ENCODE assay signal across 20 cellular contexts in genomic region chr4:128359422-128359821, GRCh38.
DNase-seq lines count a peak whose midpoint lies in the region; ATAC-seq, FAIRE-seq and TF ChIP-seq lines count a peak whose summit lies in the region.
"Had no signal": no experiment of that assay in that cellular context is flagged by ENCODE, and none has a peak within 500 bp of the region (broad histone marks: within the 10 kb centered on the region; RNA-seq: fewer than 3 reads in every experiment).

No MANE protein-coding gene starts in this region.

- H3K79me2 ChIP-seq in astrocyte (ENCODE audit: insufficient read depth, low read length), result no peaks in the 10 kb centered on the region
- H3K79me2 ChIP-seq in SK-N-SH (ENCODE audit: insufficient read depth), result no peaks in the 10 kb centered on the region

- H2AFZ ChIP-seq in astrocyte (ENCODE audit: low read depth, low read length) (no peak overlapping the region), SK-N-SH (ENCODE audit: low read depth) (no peak overlapping the region)

- peak overlapping the region; percentile 5 for H3K27ac Mint-ChIP-seq in activated T-cell treated with anti-CD3 and anti-CD28 coated beads, Interleukin-2, amount 50 U/mL, for 24 hours
- H3K27ac Mint-ChIP-seq in astrocyte (ENCODE audit: unreplicated experiment), result peak overlapping the region; percentile 90
- H3K27ac Mint-ChIP-seq: CD8-positive, alpha-beta memory T cell had no signal

- no peaks in the 10 kb centered on the region for H3K9me3 ChIP-seq in astrocyte (ENCODE audit: insufficient read depth, low read depth, low read length)
- no peaks in the 10 kb centered on the region for H3K9me3 ChIP-seq in SK-N-SH

- no peaks in the 10 kb centered on the region for H4K20me1 ChIP-seq in astrocyte (ENCODE audit: insufficient read depth, low read length)
- H4K20me1 ChIP-seq in SK-N-SH (ENCODE audit: insufficient read depth), result no peaks in the 10 kb centered on the region

- CTCF ChIA-PET in SK-N-SH (lab: Yijun Ruan, JAX), result interaction anchor here (1.1 kb wide), 1 partner anchor 21 kb away, joined by 3 read pairs; no protein-coding TSS in a partner anchor

- H3K4me2 ChIP-seq in astrocyte (ENCODE audit: low read length), result no peak overlapping the region
- H3K4me2 ChIP-seq in SK-N-SH, result no peak overlapping the region

- DNase-seq in activated T-cell treated with anti-CD3 and anti-CD28 coated beads, Interleukin-2, amount 50 U/mL, for 24 hours, result no peak
- DNase-seq in activated T-cell treated with anti-CD3 and anti-CD28 coated beads for 4 hours (no peak), GM20000 (ENCODE audit: low spot score) (peak; percentile 14), astrocyte (ENCODE audit: low read depth) (no peak), RCC 7860 (ENCODE audit: low spot score) (no peak), SK-N-SH (no peak), UCSD-AML1 (lab: John Stamatoyannopoulos, UW; ENCODE audit: unreplicated experiment) (no peak)
- DNase-seq in stimulated activated naive CD8-positive, alpha-beta T cell treated with anti-CD3 and anti-CD28 coated beads, Interleukin-15, Interleukin-2, amounts not matched to agents 100 U/mL and 50 U/mL, for 24 hours, result no peak
- DNase-seq: Calu3; CD8-positive, alpha-beta memory T cell; DMS153; Kasumi-1; NCI-H1694; NCI-H2081; NCI-H2171 treated with DMSO at 0.1 percent for 48 hours; NCI-H446; NCI-H526; OCI-M1 had no signal

- H3K36me3 Mint-ChIP-seq in activated T-cell treated with anti-CD3 and anti-CD28 coated beads, Interleukin-2, amount 50 U/mL, for 24 hours (ENCODE audit: low read depth), result peaks cover 2% of the 10 kb centered on the region
- peaks cover 2% of the 10 kb centered on the region for H3K36me3 Mint-ChIP-seq in astrocyte (ENCODE audit: low read depth, unreplicated experiment)

- 95% methylated on average over 2 of the region's 2 CpGs for WGBS in SK-N-SH (ENCODE audit: low lambda C conversion rate)

- TF ChIP-seq CTCF in GM20000 (IDR thresholded peaks at IDR 0.05; ENCODE audit: extremely low read depth, missing control alignments), result no peak
- no peak for TF ChIP-seq CTCF in astrocyte (IDR thresholded peaks at IDR 0.05; ENCODE audit: insufficient read depth, low read depth, low read length)
- no peak for TF ChIP-seq CTCF in SK-N-SH (IDR thresholded peaks at IDR 0.05)

- no peaks in the 10 kb centered on the region for H3K27me3 ChIP-seq in astrocyte (ENCODE audit: insufficient read depth, low read length)
- H3K27me3 ChIP-seq in SK-N-SH (ENCODE audit: insufficient read depth), result no peaks in the 10 kb centered on the region

- H3K27ac ChIP-seq in astrocyte (ENCODE audit: low read depth, low read length), result no peak overlapping the region
- peak overlapping the region in 1 of 2 experiments; percentile 96; a peak in 1 of 4 replicates for H3K27ac ChIP-seq in SK-N-SH (ENCODE audit: low read depth in 2 of 2, low read length in 1 of 2)
- H3K27ac ChIP-seq: C4-2B had no signal

- H3F3A ChIP-seq in SK-N-SH (replicated peaks; ENCODE audit: insufficient read depth), result peaks cover 11% of the 10 kb centered on the region

- no peak overlapping the region for H3K9ac ChIP-seq in astrocyte (ENCODE audit: low read length)
- no peak overlapping the region for H3K9ac ChIP-seq in SK-N-SH

- no peak overlapping the region for H3K4me3 ChIP-seq in astrocyte (ENCODE audit: insufficient read depth, low read depth, low read length)
- H3K4me3 ChIP-seq in SK-N-SH (ENCODE audit: low read depth in 2 of 2, low read length in 1 of 2), result no peak overlapping the region

- no peaks in the 10 kb centered on the region for H3K36me3 ChIP-seq in astrocyte (ENCODE audit: insufficient read depth, low read length)
- no peaks in the 10 kb centered on the region for H3K36me3 ChIP-seq in SK-N-SH (replicated peaks in 1 of 2; ENCODE audit: control insufficient read depth in 1 of 2, insufficient read depth in 2 of 2, low read length in 1 of 2)

- no peak for TF ChIP-seq EP300 in SK-N-SH (IDR thresholded peaks at IDR 0.05; ENCODE audit: borderline replicate concordance in 1 of 2, low read depth in 1 of 2, low read length in 1 of 2)

- no peaks in the 10 kb centered on the region for H3K9me2 ChIP-seq in SK-N-SH

- peaks cover 19% of the 10 kb centered on the region for H3K4me1 ChIP-seq in astrocyte (ENCODE audit: insufficient read depth, low read length)
- H3K4me1 ChIP-seq in SK-N-SH (ENCODE audit: control insufficient read depth in 1 of 2, insufficient read depth in 2 of 2, low read depth in 1 of 2, low read length in 1 of 2), result peaks cover 19 to 21% of the 10 kb centered on the region in 2 experiments

- peak; percentile 63 for ATAC-seq in stimulated activated naive CD8-positive, alpha-beta T cell treated with anti-CD3 and anti-CD28 coated beads, Interleukin-15, Interleukin-2, amounts not matched to agents 100 U/mL and 50 U/mL, for 24 hours

- H3K9me3 Mint-ChIP-seq in activated T-cell treated with anti-CD3 and anti-CD28 coated beads, Interleukin-2, amount 50 U/mL, for 24 hours, result no peaks in the 10 kb centered on the region
- H3K9me3 Mint-ChIP-seq in astrocyte (ENCODE audit: unreplicated experiment), result no peaks in the 10 kb centered on the region

- no peak for TF ChIP-seq RAD21 in SK-N-SH (IDR thresholded peaks at IDR 0.05; ENCODE audit: low read length)

- peaks cover 6% of the 10 kb centered on the region for H3K4me1 Mint-ChIP-seq in activated T-cell treated with anti-CD3 and anti-CD28 coated beads, Interleukin-2, amount 50 U/mL, for 24 hours (ENCODE audit: low read depth)
- peaks cover 43% of the 10 kb centered on the region for H3K4me1 Mint-ChIP-seq in astrocyte (ENCODE audit: low read depth, unreplicated experiment)
- H3K4me1 Mint-ChIP-seq: CD8-positive, alpha-beta memory T cell had no signal

- POLR2A ChIA-PET in SK-N-SH (lab: Yijun Ruan, JAX), result no interaction called here

- no peaks in the 10 kb centered on the region for H3K27me3 Mint-ChIP-seq in activated T-cell treated with anti-CD3 and anti-CD28 coated beads, Interleukin-2, amount 50 U/mL, for 24 hours
- no peaks in the 10 kb centered on the region for H3K27me3 Mint-ChIP-seq in astrocyte (ENCODE audit: low read depth, unreplicated experiment)
- H3K27me3 Mint-ChIP-seq: CD8-positive, alpha-beta memory T cell had no signal

- H3K4me3 Mint-ChIP-seq in activated T-cell treated with anti-CD3 and anti-CD28 coated beads, Interleukin-2, amount 50 U/mL, for 24 hours, result no peak overlapping the region
- H3K4me3 Mint-ChIP-seq in astrocyte (ENCODE audit: unreplicated experiment), result no peak overlapping the region
- H3K4me3 Mint-ChIP-seq: CD8-positive, alpha-beta memory T cell had no signal

- FAIRE-seq in astrocyte (lab: Jason Lieb, UNC) (no peak), RCC 7860 (lab: Jason Lieb, UNC) (no peak)
- FAIRE-seq: H54 had no signal

TF ChIP-seq in SK-N-SH, 30 proteins besides CTCF, POLR2A, EP300 and RAD21 (continues in another document):
- TF ChIP-seq CHD2 (IDR thresholded peaks at IDR 0.05; ENCODE audit: low read length, partially characterized antibody), result no peak
- TF ChIP-seq, protein P1, sequence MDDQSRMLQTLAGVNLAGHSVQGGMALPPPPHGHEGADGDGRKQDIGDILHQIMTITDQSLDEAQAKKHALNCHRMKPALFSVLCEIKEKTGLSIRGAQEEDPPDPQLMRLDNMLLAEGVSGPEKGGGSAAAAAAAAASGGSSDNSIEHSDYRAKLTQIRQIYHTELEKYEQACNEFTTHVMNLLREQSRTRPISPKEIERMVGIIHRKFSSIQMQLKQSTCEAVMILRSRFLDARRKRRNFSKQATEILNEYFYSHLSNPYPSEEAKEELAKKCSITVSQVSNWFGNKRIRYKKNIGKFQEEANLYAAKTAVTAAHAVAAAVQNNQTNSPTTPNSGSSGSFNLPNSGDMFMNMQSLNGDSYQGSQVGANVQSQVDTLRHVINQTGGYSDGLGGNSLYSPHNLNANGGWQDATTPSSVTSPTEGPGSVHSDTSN (IDR thresholded peaks at IDR 0.05), result no peak
- no peak for TF ChIP-seq NRF1 (IDR thresholded peaks at IDR 0.05; ENCODE audit: low read depth, low read length)
- no peak for TF ChIP-seq FOXM1 (IDR thresholded peaks at IDR 0.05; ENCODE audit: low read depth)
- TF ChIP-seq RFX5 (IDR thresholded peaks at IDR 0.05; ENCODE audit: low read length), result no peak
- TF ChIP-seq GABPA (IDR thresholded peaks at IDR 0.05; ENCODE audit: low read depth), result no peak
- no peak for TF ChIP-seq RCOR1 (IDR thresholded peaks at IDR 0.05; ENCODE audit: low read length)
- TF ChIP-seq TEAD4 (IDR thresholded peaks at IDR 0.05; ENCODE audit: borderline replicate concordance, insufficient read depth), result no peak
- TF ChIP-seq SIN3A (IDR thresholded peaks at IDR 0.05; ENCODE audit: borderline replicate concordance, low read depth, low read length), result no peak
- TF ChIP-seq, protein P2, sequence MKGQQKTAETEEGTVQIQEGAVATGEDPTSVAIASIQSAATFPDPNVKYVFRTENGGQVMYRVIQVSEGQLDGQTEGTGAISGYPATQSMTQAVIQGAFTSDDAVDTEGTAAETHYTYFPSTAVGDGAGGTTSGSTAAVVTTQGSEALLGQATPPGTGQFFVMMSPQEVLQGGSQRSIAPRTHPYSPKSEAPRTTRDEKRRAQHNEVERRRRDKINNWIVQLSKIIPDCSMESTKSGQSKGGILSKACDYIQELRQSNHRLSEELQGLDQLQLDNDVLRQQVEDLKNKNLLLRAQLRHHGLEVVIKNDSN (IDR thresholded peaks at IDR 0.05; ENCODE audit: borderline replicate concordance, low read depth), result no peak
- TF ChIP-seq MAX (IDR thresholded peaks at IDR 0.05; ENCODE audit: low read depth), result no peak
- no peak for TF ChIP-seq RXRA (IDR thresholded peaks at IDR 0.05; ENCODE audit: borderline replicate concordance, low read depth)
- no peak for TF ChIP-seq IRF3 (IDR thresholded peaks at IDR 0.05; ENCODE audit: low read depth, low read length)
- no peak for TF ChIP-seq MXI1 (IDR thresholded peaks at IDR 0.05; ENCODE audit: low read depth, low read length)
- no peak for TF ChIP-seq FOXJ3 (CRISPR knock-in tag; IDR thresholded peaks at IDR 0.05)
